In the genomic region with DNA sequence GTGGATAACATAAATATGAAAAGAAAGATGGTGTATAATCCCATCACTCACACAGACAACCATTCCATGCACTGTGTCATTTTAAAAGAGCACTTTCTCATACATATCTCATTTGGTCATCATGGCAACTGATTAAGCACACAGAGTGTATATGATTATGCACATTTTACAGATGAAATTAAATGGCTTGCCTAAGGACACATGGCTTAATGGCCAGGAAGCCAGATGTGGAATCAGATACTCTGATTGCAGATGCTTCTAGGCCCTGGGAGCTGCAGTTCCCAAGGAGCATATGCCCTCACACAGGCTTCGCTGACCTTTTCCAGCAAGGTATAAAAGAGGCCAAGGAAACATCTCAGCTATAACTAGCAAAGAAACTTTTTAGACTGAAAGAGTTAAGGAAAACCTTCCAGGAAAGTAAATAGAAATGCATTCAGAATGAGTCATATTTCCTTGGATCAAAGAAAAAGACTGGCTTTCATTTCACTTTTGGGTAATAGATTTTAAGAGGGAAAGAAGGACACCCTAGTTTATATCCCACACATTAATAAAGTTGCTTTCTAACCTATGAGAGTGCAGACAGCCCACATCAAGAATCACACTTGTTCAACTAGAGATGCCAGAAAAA, we compare ENCODE assay signal across 21 cellular contexts. TPM values are rescaled to one million over a fixed set of nuclear protein-coding genes. Genes with fewer than 3 reads are reported as not detected.
DNase-seq lines count a peak whose midpoint lies in the region; ATAC-seq and TF ChIP-seq lines count a peak whose summit lies in the region.
"Had no signal": no experiment of that assay in that cellular context is flagged by ENCODE, and none has a peak within 500 bp of the region (broad histone marks: within the 10 kb centered on the region; RNA-seq: fewer than 3 reads in every experiment).

No MANE protein-coding gene starts in this region.

- peaks cover 0 to 4% of the 10 kb centered on the region in 2 donors for H3K9me3 ChIP-seq in breast epithelium
- no peaks in the 10 kb centered on the region for H3K9me3 ChIP-seq in prostate gland

- H3K27me3 Mint-ChIP-seq in MCF 10A (ENCODE audit: insufficient read depth, unreplicated experiment) = no peaks in the 10 kb centered on the region

- ATAC-seq in HG03521 (IDR thresholded peaks at IDR 0.05; ENCODE audit: unreplicated experiment) (no peak), GM21529 (IDR thresholded peaks at IDR 0.05; ENCODE audit: unreplicated experiment) (no peak)
- ATAC-seq: activated naive CD4-positive, alpha-beta T cell treated with anti-CD3 and anti-CD28 coated beads, Interleukin-2, amount 50 U/mL, for 72 hours; activated T-helper 17 cell treated with anti-CD3 and anti-CD28 coated beads, Interleukin-2, amount 50 U/mL, for 72 hours; CD8-positive, alpha-beta T cell; Right ventricle myocardium inferior had no signal

- no peaks in the 10 kb centered on the region for H3K27me3 ChIP-seq in breast epithelium
- no peaks in the 10 kb centered on the region for H3K27me3 ChIP-seq in prostate gland (replicated peaks; ENCODE audit: insufficient read depth)

- intact Hi-C loops in MCF 10A (cut with micrococcal nuclease) = no loop called here
- intact Hi-C loops in breast epithelium (cut with DNase I; ENCODE audit: low total_unique reads) = loop anchor here (5.0 kb wide), 1 partner anchor 137 kb away; no protein-coding TSS in a partner anchor
- intact Hi-C loops in prostate gland (cut with DNase I) = no loop called here

- H3K4me3 ChIP-seq in breast epithelium (no peak overlapping the region), fibroblast of villous mesenchyme (ENCODE audit: low read depth, low read length) (no peak overlapping the region), prostate gland (no peak overlapping the region)

- H3K4me3 Mint-ChIP-seq in MCF 10A (ENCODE audit: unreplicated experiment) = no peak overlapping the region
- H3K4me3 Mint-ChIP-seq: activated B cell treated with CpG ODN at 0.5 μM for 24 hours; activated T-helper 17 cell treated with anti-CD3 and anti-CD28 coated beads, Interleukin-2, amount 50 U/mL, for 72 hours; CD8-positive, alpha-beta T cell; type B pancreatic cell had no signal

- no peaks in the 10 kb centered on the region for H3K36me3 ChIP-seq in breast epithelium
- H3K36me3 ChIP-seq in prostate gland = no peaks in the 10 kb centered on the region

- H3K27ac ChIP-seq in breast epithelium (no peak overlapping the region), prostate gland (no peak overlapping the region)
- H3K27ac ChIP-seq: 22Rv1 had no signal

- TF ChIP-seq POLR2A in breast epithelium (IDR thresholded peaks at IDR 0.05) (no peak), prostate gland (IDR thresholded peaks at IDR 0.05) (no peak)

- BruUV-seq in MCF 10A (replicated peaks; lab: Mats Ljungman, UMichigan) = no TSS peak

- H3K4me1 ChIP-seq in breast epithelium (no peaks in the 10 kb centered on the region), prostate gland (replicated peaks) (no peaks in the 10 kb centered on the region)

- no peaks in the 10 kb centered on the region for H3K9me3 Mint-ChIP-seq in MCF 10A (ENCODE audit: unreplicated experiment)
- H3K9me3 Mint-ChIP-seq: activated B cell treated with CpG ODN at 0.5 μM for 24 hours; activated T-helper 17 cell treated with anti-CD3 and anti-CD28 coated beads, Interleukin-2, amount 50 U/mL, for 72 hours; CD8-positive, alpha-beta T cell had no signal

- CTCF ChIA-PET in MCF 10A (lab: Yijun Ruan, JAX) = interaction anchor here (0.6 to 0.7 kb wide), 3 partner anchors 9 to 66 kb away, joined by 3 read pairs; no protein-coding TSS in a partner anchor

- H3K27ac Mint-ChIP-seq in MCF 10A (ENCODE audit: low read depth, unreplicated experiment) = no peak overlapping the region
- H3K27ac Mint-ChIP-seq: activated B cell treated with CpG ODN at 0.5 μM for 24 hours; activated naive CD4-positive, alpha-beta T cell treated with anti-CD3 and anti-CD28 coated beads, Interleukin-2, amount 50 U/mL, for 72 hours; activated T-helper 17 cell treated with anti-CD3 and anti-CD28 coated beads, Interleukin-2, amount 50 U/mL, for 72 hours; CD8-positive, alpha-beta T cell; type B pancreatic cell had no signal

- H3K4me1 Mint-ChIP-seq in MCF 10A (ENCODE audit: insufficient read depth, unreplicated experiment) = peaks cover 4% of the 10 kb centered on the region
- H3K4me1 Mint-ChIP-seq: activated T-helper 17 cell treated with anti-CD3 and anti-CD28 coated beads, Interleukin-2, amount 50 U/mL, for 72 hours had no signal

- DNase-seq in MCF 10A (ENCODE audit: unreplicated experiment) (peak; percentile 38), breast epithelium (ENCODE audit: low spot score in 2 of 2) (no peak), SW480 (ENCODE audit: low spot score) (peak; percentile 36), fibroblast of villous mesenchyme (ENCODE audit: low read depth) (peak; percentile 23), amygdala (lab: John Stamatoyannopoulos, UW) (no peak), prostate gland (ENCODE audit: low spot score) (no peak)
- DNase-seq: activated B cell treated with CpG ODN at 0.5 μM for 24 hours; activated CD8-positive, alpha-beta memory T cell treated with anti-CD3 and anti-CD28 coated beads, Interleukin-2, amount 50 U/mL, for 48 hours; AML-193; CD8-positive, alpha-beta T cell; effector CD8-positive, alpha-beta T cell; GOT3; NCI-H1092 treated with DMSO at 0.1 percent for 48 hours; NCI-H1930 had no signal

- WGBS in prostate gland = 93% methylated on average over 1 of the region's 1 CpG

- POLR2A ChIA-PET in MCF 10A (lab: Yijun Ruan, JAX) = interaction anchor here (0.6 to 2.3 kb wide), 2 partner anchors 21 to 437 kb away, joined by 3 to 8 read pairs; no protein-coding TSS in a partner anchor

- H3K36me3 Mint-ChIP-seq in MCF 10A (ENCODE audit: insufficient read depth, unreplicated experiment) = no peaks in the 10 kb centered on the region
- H3K36me3 Mint-ChIP-seq: activated naive CD4-positive, alpha-beta T cell treated with anti-CD3 and anti-CD28 coated beads, Interleukin-2, amount 50 U/mL, for 72 hours; CD8-positive, alpha-beta T cell; type B pancreatic cell had no signal

- TF ChIP-seq CTCF in MCF 10A (IDR thresholded peaks at IDR 0.05; ENCODE audit: unreplicated experiment) = no peak
- TF ChIP-seq CTCF in breast epithelium (IDR thresholded peaks at IDR 0.05) = no peak
- no peak for TF ChIP-seq CTCF in fibroblast of villous mesenchyme (IDR thresholded peaks at IDR 0.05; ENCODE audit: insufficient read depth, low read depth, low read length)
- TF ChIP-seq CTCF in prostate gland (IDR thresholded peaks at IDR 0.05) = no peak

RNA-seq across cellular contexts. Expression of gene FAM89A, which starts 19.6 kb away (rescaled TPM):
- 25.2 and 29.2 TPM in 2 replicates for total RNA-seq in MCF 10A (2022)
- 10 to 100 TPM; 30.7 to 97.1 (median 39.0) TPM for total RNA-seq in breast epithelium
- 7.7 and 22.5 TPM in 2 replicates for total RNA-seq in fibroblast of villous mesenchyme
- total RNA-seq in prostate gland = 10 to 100 TPM; 13.7 to 13.9 TPM

Comparison
In these comparisons a context has a peak if more than half of its experiments do, and no peak if none do; other contexts are left out.
1. DNase-seq: peak in MCF 10A (single experiment), SW480 (single experiment) and fibroblast of villous mesenchyme (single experiment); none in breast epithelium (0 of 2), amygdala (0 of 56) and prostate gland (single experiment).